In genomic region chr5:76617229-76617628, GRCh38 we compare ENCODE assay signal across 15 cellular contexts. TPM values are rescaled to one million over a fixed set of nuclear protein-coding genes. Genes with fewer than 3 reads are reported as not detected.
"Had no signal": no experiment of that assay in that cellular context is flagged by ENCODE, and none has a peak within 500 bp of the region (broad histone marks: within the 10 kb centered on the region; RNA-seq: fewer than 3 reads in every experiment).

No MANE protein-coding gene starts in this region.

- H3K27ac Mint-ChIP-seq: activated T-helper 1 cell treated with anti-CD3 and anti-CD28 coated beads, Interleukin-12 subunit alpha, Interleukin-12 subunit beta, Interleukin-2, Interleukin-4 antibody, amounts not matched to agents 30 ng/mL and 10 ng/mL and 1 ng/mL, durations not matched to agents 14 hours and 24 hours and 36 hours; stimulated activated effector memory CD8-positive, alpha-beta T cell treated with anti-CD3 and anti-CD28 coated beads, Interleukin-12 subunit alpha, Interleukin-12 subunit beta, amount 100 ng/mL, for 72 hours had no signal

- H3K4me3 Mint-ChIP-seq: activated T-helper 1 cell treated with anti-CD3 and anti-CD28 coated beads, Interleukin-12 subunit alpha, Interleukin-12 subunit beta, Interleukin-2, Interleukin-4 antibody, amounts not matched to agents 30 ng/mL and 10 ng/mL and 1 ng/mL, durations not matched to agents 14 hours and 24 hours and 36 hours; neural crest cell; stimulated activated effector memory CD8-positive, alpha-beta T cell treated with anti-CD3 and anti-CD28 coated beads, Interleukin-12 subunit alpha, Interleukin-12 subunit beta, amount 100 ng/mL, for 72 hours had no signal

- ATAC-seq: sciatic nerve; stimulated activated effector memory CD8-positive, alpha-beta T cell treated with anti-CD3 and anti-CD28 coated beads, Interleukin-12 subunit alpha, Interleukin-12 subunit beta, amount 100 ng/mL, for 72 hours had no signal

- H3K36me3 ChIP-seq: ascending aorta, cardiac muscle cell, ovary had no signal

- H3K9me3 ChIP-seq: ascending aorta, ovary had no signal

- H3K4me1 ChIP-seq: ascending aorta had no signal

- DNase-seq: activated CD4-positive, CD25-positive, alpha-beta regulatory T cell treated with anti-CD3 and anti-CD28 coated beads, Interleukin-2, amount 50 U/mL, for 72 hours; activated naive CD4-positive, alpha-beta T cell; islet precursor cell; midbrain; ovary; stimulated activated CD4-positive, alpha-beta T cell treated with anti-CD3 and anti-CD28 coated beads, Interleukin-2, amount 100 ng/mL, for 24 hours; T-helper 9 cell had no signal

- H3K9me3 Mint-ChIP-seq: activated T-helper 1 cell treated with anti-CD3 and anti-CD28 coated beads, Interleukin-12 subunit alpha, Interleukin-12 subunit beta, Interleukin-2, Interleukin-4 antibody, amounts not matched to agents 30 ng/mL and 10 ng/mL and 1 ng/mL, durations not matched to agents 14 hours and 24 hours and 36 hours; neural crest cell; stimulated activated effector memory CD8-positive, alpha-beta T cell treated with anti-CD3 and anti-CD28 coated beads, Interleukin-12 subunit alpha, Interleukin-12 subunit beta, amount 100 ng/mL, for 72 hours had no signal

- H3K27me3 ChIP-seq: ascending aorta, cardiac muscle cell, ovary had no signal

- H3K4me3 ChIP-seq: ascending aorta, cardiac muscle cell, lung, ovary had no signal

- H3K4me1 Mint-ChIP-seq: neural crest cell had no signal

RNA-seq across cellular contexts. Expression of gene F2RL2, which starts 6.0 kb away (rescaled TPM):
- total RNA-seq: activated CD8-positive, alpha-beta memory T cell treated with anti-CD3 and anti-CD28 coated beads for 36 hours; activated T-helper 1 cell treated with anti-CD3 and anti-CD28 coated beads, Interleukin-12 subunit alpha, Interleukin-12 subunit beta, Interleukin-2, Interleukin-4 antibody, amounts not matched to agents 30 ng/mL and 10 ng/mL and 1 ng/mL, durations not matched to agents 14 hours and 24 hours and 36 hours; ascending aorta; neural crest cell had no signal
